Comparison of ENCODE assay signal across 8 cellular contexts in the genomic region with DNA sequence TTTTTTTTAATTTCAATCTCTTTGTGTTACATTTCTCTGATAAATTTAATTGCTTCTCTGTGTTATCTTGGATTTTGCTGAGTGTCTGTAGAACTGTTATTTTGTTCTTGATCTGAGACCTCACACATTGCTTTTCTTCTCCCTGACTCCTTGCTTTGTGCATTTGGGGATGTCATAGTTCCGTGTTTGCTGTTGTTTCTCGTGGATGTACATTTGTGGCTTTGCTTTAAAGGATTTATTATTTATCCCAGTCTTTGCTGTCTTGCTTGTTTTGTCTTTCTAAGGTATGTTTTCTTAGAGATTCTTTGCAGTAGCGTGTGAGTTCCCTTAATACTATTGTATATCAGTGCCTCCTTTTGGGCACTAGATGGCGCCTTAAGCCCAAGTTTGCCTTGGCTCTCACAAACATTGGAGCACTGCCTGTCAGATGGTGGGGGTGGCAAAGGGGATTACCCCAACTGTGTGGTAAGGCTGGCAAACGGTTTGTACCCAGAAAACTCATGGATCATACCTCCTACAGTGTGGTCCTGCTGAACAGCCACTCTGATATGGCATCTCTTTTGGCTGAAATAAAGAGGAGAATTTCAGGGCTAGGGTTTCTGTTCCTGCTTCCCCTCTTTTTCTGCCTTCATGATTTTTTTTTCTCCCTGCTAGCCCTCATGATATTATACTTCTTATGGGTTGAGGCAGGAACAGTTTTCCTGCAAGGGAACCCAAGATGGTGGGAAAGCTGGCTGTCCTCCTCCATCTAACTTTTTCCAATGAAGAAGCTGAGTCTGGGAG.
A peak's percentile ranks its signal among the peaks of the same experiment; 100 is the strongest.
DNase-seq lines count a peak whose midpoint lies in the region; ATAC-seq, FAIRE-seq and TF ChIP-seq lines count a peak whose summit lies in the region.

No MANE protein-coding gene starts in this region.

- H3K27me3 Mint-ChIP-seq in astrocyte (ENCODE audit: low read depth, unreplicated experiment): no peaks in the 10 kb centered on the region

- H3K4me1 ChIP-seq in astrocyte (ENCODE audit: insufficient read depth, low read length): no peaks in the 10 kb centered on the region

- DNase-seq in SHP77 (lab: John Stamatoyannopoulos, UW) (peak; percentile 9 to 39), SHP77 treated with DMSO at 0.1 percent for 48 hours (lab: John Stamatoyannopoulos, UW) (no peak), NCI-H1105 (lab: John Stamatoyannopoulos, UW) (peak; percentile 26), T-helper 22 cell (ENCODE audit: low read depth) (peak; percentile 43), astrocyte (ENCODE audit: low read depth) (peak; percentile 39), hippocampal formation (lab: John Stamatoyannopoulos, UW) (peak; percentile 39 to 70), smooth muscle cell of the brain vasculature (ENCODE audit: low read depth, low spot score) (peak; percentile 41)

- no peak overlapping the region for H2AFZ ChIP-seq in astrocyte (ENCODE audit: low read depth, low read length)

- FAIRE-seq in astrocyte (lab: Jason Lieb, UNC): peak; percentile 70

- H4K20me1 ChIP-seq in astrocyte (ENCODE audit: insufficient read depth, low read length): no peaks in the 10 kb centered on the region

- no peaks in the 10 kb centered on the region for H3K79me2 ChIP-seq in astrocyte (ENCODE audit: insufficient read depth, low read length)

- H3K9ac ChIP-seq in astrocyte (ENCODE audit: low read length): peak overlapping the region; percentile 14

- peaks cover 2% of the 10 kb centered on the region for H3K9me3 Mint-ChIP-seq in astrocyte (ENCODE audit: unreplicated experiment)

- peak; percentile 90 for TF ChIP-seq CTCF in astrocyte (IDR thresholded peaks at IDR 0.05; ENCODE audit: insufficient read depth, low read depth, low read length)

- H3K36me3 ChIP-seq in astrocyte (ENCODE audit: insufficient read depth, low read length): no peaks in the 10 kb centered on the region

- no peaks in the 10 kb centered on the region for H3K9me3 ChIP-seq in astrocyte (ENCODE audit: insufficient read depth, low read depth, low read length)

- peaks cover 19% of the 10 kb centered on the region for H3K36me3 Mint-ChIP-seq in astrocyte (ENCODE audit: low read depth, unreplicated experiment)

- H3K4me2 ChIP-seq in astrocyte (ENCODE audit: low read length): no peak overlapping the region

- H3K4me3 Mint-ChIP-seq in astrocyte (ENCODE audit: unreplicated experiment): no peak overlapping the region

- H3K27me3 ChIP-seq in astrocyte (ENCODE audit: insufficient read depth, low read length): no peaks in the 10 kb centered on the region

- peaks cover 6% of the 10 kb centered on the region for H3K4me1 Mint-ChIP-seq in astrocyte (ENCODE audit: low read depth, unreplicated experiment)

- peak; percentile 99 for ATAC-seq in HG02763 (IDR thresholded peaks at IDR 0.05; ENCODE audit: unreplicated experiment)

- H3K27ac ChIP-seq in astrocyte (ENCODE audit: low read depth, low read length): no peak overlapping the region

- peak overlapping the region; percentile 54 for H3K27ac Mint-ChIP-seq in astrocyte (ENCODE audit: unreplicated experiment)

- no peak overlapping the region for H3K4me3 ChIP-seq in astrocyte (ENCODE audit: insufficient read depth, low read depth, low read length)
